ENCODE assay signal across 28 cellular contexts in genomic region chr5:152546493-152546892, GRCh38.
"Had no signal": no experiment of that assay in that cellular context is flagged by ENCODE, and none has a peak within 500 bp of the region (broad histone marks: within the 10 kb centered on the region; RNA-seq: fewer than 3 reads in every experiment).

No MANE protein-coding gene starts in this region.

- DNase-seq: dermis blood vessel endothelial cell; effector memory CD4-positive, alpha-beta T cell; erythroblast; esophagus squamous epithelium; gastrocnemius medialis; head of caudate nucleus; kidney; mesenchymal stem cell; mucosa of descending colon; naive B cell; right lobe of liver; small intestine; stimulated activated CD4-positive, alpha-beta T cell treated with anti-CD3 and anti-CD28 coated beads, Interleukin-15, amount 100 ng/mL, for 24 hours; stimulated activated CD4-positive, alpha-beta T cell treated with anti-CD3 and anti-CD28 coated beads, Interleukin-2, amount 100 ng/mL, for 48 hours; stimulated activated naive B cell treated with anti-CD40 and anti-IgM and Interleukin-4, amounts not matched to agents 10 μg/mL and 1 μg/mL and 100 μg/mL, for 72 hours; transverse colon; upper lobe of right lung; uterus had no signal

- H3K27ac Mint-ChIP-seq: mesothelial cell of epicardium; naive B cell; natural killer cell treated with Interleukin-12 subunit alpha and Interleukin-12 subunit beta and Interleukin-15 and Interleukin-18, amount 100 ng/mL, for 72 hours; neural progenitor cell; progenitor cell of endocrine pancreas; stimulated activated naive B cell treated with anti-CD40 and anti-IgM and Interleukin-4, amounts not matched to agents 10 μg/mL and 1 μg/mL and 100 μg/mL, for 72 hours; stimulated activated naive CD8-positive, alpha-beta T cell treated with anti-CD3 and anti-CD28 coated beads, Interleukin-15, Interleukin-2, amounts not matched to agents 100 ng/mL and 50 ng/mL, for 24 hours had no signal

- H3K4me1 ChIP-seq: esophagus squamous epithelium, gastrocnemius medialis, neural progenitor cell, parathyroid adenoma, right lobe of liver, transverse colon, upper lobe of right lung, uterus had no signal

- H3K36me3 ChIP-seq: esophagus squamous epithelium, gastrocnemius medialis, neural progenitor cell, right lobe of liver, thoracic aorta, transverse colon, upper lobe of right lung, uterus had no signal

- H3K36me3 Mint-ChIP-seq: mesothelial cell of epicardium; naive B cell; natural killer cell treated with Interleukin-12 subunit alpha and Interleukin-12 subunit beta and Interleukin-15 and Interleukin-18, amount 100 ng/mL, for 72 hours; neural progenitor cell; stimulated activated naive B cell treated with anti-CD40 and anti-IgM and Interleukin-4, amounts not matched to agents 10 μg/mL and 1 μg/mL and 100 μg/mL, for 72 hours had no signal

- H3K9me3 Mint-ChIP-seq: mesothelial cell of epicardium; natural killer cell treated with Interleukin-12 subunit alpha and Interleukin-12 subunit beta and Interleukin-15 and Interleukin-18, amount 100 ng/mL, for 72 hours; neural progenitor cell; stimulated activated naive CD8-positive, alpha-beta T cell treated with anti-CD3 and anti-CD28 coated beads, Interleukin-15, Interleukin-2, amounts not matched to agents 100 ng/mL and 50 ng/mL, for 24 hours had no signal

- H3K27ac ChIP-seq: coronary artery, esophagus squamous epithelium, gastrocnemius medialis, neural progenitor cell, parathyroid adenoma, right lobe of liver, thoracic aorta, transverse colon, upper lobe of right lung, uterus had no signal

- H3K4me3 ChIP-seq: coronary artery, esophagus squamous epithelium, gastrocnemius medialis, lung, mucosa of descending colon, neural progenitor cell, right lobe of liver, thoracic aorta, transverse colon, upper lobe of right lung, uterus had no signal

- H3K4me2 ChIP-seq: neural progenitor cell had no signal

- H3K9ac ChIP-seq: neural progenitor cell, parathyroid adenoma had no signal

- H3K79me2 ChIP-seq: parathyroid adenoma had no signal

- H3K4me1 Mint-ChIP-seq: mesothelial cell of epicardium; naive B cell; neural progenitor cell; stimulated activated naive B cell treated with anti-CD40 and anti-IgM and Interleukin-4, amounts not matched to agents 10 μg/mL and 1 μg/mL and 100 μg/mL, for 72 hours had no signal

- H3K27me3 ChIP-seq: gastrocnemius medialis, right lobe of liver, transverse colon, uterus had no signal

- H2AFZ ChIP-seq: neural progenitor cell, parathyroid adenoma had no signal

- H3K4me3 Mint-ChIP-seq: mesothelial cell of epicardium; naive B cell; natural killer cell treated with Interleukin-12 subunit alpha and Interleukin-12 subunit beta and Interleukin-15 and Interleukin-18, amount 100 ng/mL, for 72 hours; neural progenitor cell; stimulated activated naive B cell treated with anti-CD40 and anti-IgM and Interleukin-4, amounts not matched to agents 10 μg/mL and 1 μg/mL and 100 μg/mL, for 72 hours; stimulated activated naive CD8-positive, alpha-beta T cell treated with anti-CD3 and anti-CD28 coated beads, Interleukin-15, Interleukin-2, amounts not matched to agents 100 ng/mL and 50 ng/mL, for 24 hours had no signal

- H3K9me3 ChIP-seq: esophagus squamous epithelium, gastrocnemius medialis, mucosa of descending colon, right lobe of liver, thoracic aorta, transverse colon, upper lobe of right lung, uterus had no signal

- ATAC-seq: gastrocnemius medialis; left lobe of liver; mucosa of descending colon; natural killer cell treated with Interleukin-12 subunit alpha and Interleukin-12 subunit beta and Interleukin-15 and Interleukin-18, amount 100 ng/mL, for 72 hours; right lobe of liver; stimulated activated naive B cell treated with anti-CD40 and anti-IgM and Interleukin-4, amounts not matched to agents 10 μg/mL and 1 μg/mL and 100 μg/mL, for 72 hours; upper lobe of right lung had no signal
